Comparison of ENCODE assay signal across 40 cellular contexts in the genomic region with DNA sequence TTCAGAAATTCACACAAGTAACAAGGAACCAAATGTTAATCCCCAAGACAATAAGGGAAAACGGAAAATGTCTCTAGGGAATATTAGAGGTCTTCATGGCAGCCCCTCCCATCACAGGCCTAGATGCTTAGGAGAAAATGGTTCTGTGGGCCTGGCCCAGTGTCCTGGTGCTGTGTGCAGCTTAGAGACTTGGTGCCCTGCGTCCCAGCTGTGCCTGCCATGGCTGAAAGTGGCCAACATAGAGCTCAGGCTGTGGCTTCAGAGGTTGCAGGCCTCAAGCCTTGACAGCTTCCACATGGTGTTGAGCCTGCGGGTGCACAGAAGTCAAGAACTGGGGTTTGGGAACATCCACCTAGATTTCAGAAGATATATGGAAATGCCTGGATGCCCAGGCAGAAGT.
"Had no signal": no experiment of that assay in that cellular context is flagged by ENCODE, and none has a peak within 500 bp of the region (broad histone marks: within the 10 kb centered on the region; RNA-seq: fewer than 3 reads in every experiment).

No MANE protein-coding gene starts in this region.

- H3K36me3 Mint-ChIP-seq: activated naive CD4-positive, alpha-beta T cell treated with anti-CD3 and anti-CD28 coated beads, Interleukin-2, amount 10 ng/mL, durations not matched to agents 7 days and 5 days; activated naive CD4-positive, alpha-beta T cell treated with anti-CD3 and anti-CD28 coated beads, Interleukin-2, amount 50 U/mL, for 24 hours; activated naive CD4-positive, alpha-beta T cell treated with anti-CD3 and anti-CD28 coated beads, Interleukin-2, amount 50 U/mL, for 72 hours; activated naive CD8-positive, alpha-beta T cell; activated naive CD8-positive, alpha-beta T cell treated with anti-CD3 and anti-CD28 coated beads for 36 hours; activated naive CD8-positive, alpha-beta T cell treated with anti-CD3 and anti-CD28 coated beads, Interleukin-2, amount 10 ng/mL, durations not matched to agents 7 days and 5 days; brain had no signal

- H3K4me3 Mint-ChIP-seq: activated naive CD4-positive, alpha-beta T cell treated with anti-CD3 and anti-CD28 coated beads for 36 hours; activated naive CD4-positive, alpha-beta T cell treated with anti-CD3 and anti-CD28 coated beads, Interleukin-2, amount 10 ng/mL, durations not matched to agents 7 days and 5 days; activated naive CD4-positive, alpha-beta T cell treated with anti-CD3 and anti-CD28 coated beads, Interleukin-2, amount 50 U/mL, for 24 hours; activated naive CD8-positive, alpha-beta T cell; activated naive CD8-positive, alpha-beta T cell treated with anti-CD3 and anti-CD28 coated beads for 36 hours; activated naive CD8-positive, alpha-beta T cell treated with anti-CD3 and anti-CD28 coated beads, Interleukin-2, amount 10 ng/mL, durations not matched to agents 7 days and 5 days; activated naive CD8-positive, alpha-beta T cell treated with anti-CD3 and anti-CD28 coated beads, Interleukin-2, amount 50 U/mL, for 24 hours; activated T-cell treated with anti-CD3 and anti-CD28 coated beads, Interleukin-2, amount 50 U/mL, for 24 hours; activated T-cell treated with anti-CD3 and anti-CD28 coated beads, Interleukin-2, amount 50 U/mL, for 4 hours; activated T-cell treated with anti-CD3 and anti-CD28 coated beads, Interleukin-2, amount 50 U/mL, for 72 hours; activated T-helper 1 cell treated with anti-CD3 and anti-CD28 coated beads, Interleukin-12 subunit alpha, Interleukin-12 subunit beta, Interleukin-2, Interleukin-4 antibody, amounts not matched to agents 30 ng/mL and 10 ng/mL and 1 ng/mL, durations not matched to agents 14 hours and 24 hours and 36 hours; activated T-helper 17 cell treated with anti-CD3 and anti-CD28 coated beads, Interleukin-2, amount 50 U/mL, for 72 hours; brain; central memory CD8-positive, alpha-beta T cell had no signal

- H3K27me3 Mint-ChIP-seq: activated naive CD4-positive, alpha-beta T cell treated with anti-CD3 and anti-CD28 coated beads, Interleukin-2, amount 10 ng/mL, durations not matched to agents 7 days and 5 days; activated naive CD4-positive, alpha-beta T cell treated with anti-CD3 and anti-CD28 coated beads, Interleukin-2, amount 50 U/mL, for 24 hours; activated naive CD8-positive, alpha-beta T cell; activated naive CD8-positive, alpha-beta T cell treated with anti-CD3 and anti-CD28 coated beads for 36 hours; activated naive CD8-positive, alpha-beta T cell treated with anti-CD3 and anti-CD28 coated beads, Interleukin-2, amount 10 ng/mL, durations not matched to agents 7 days and 5 days; activated naive CD8-positive, alpha-beta T cell treated with anti-CD3 and anti-CD28 coated beads, Interleukin-2, amount 50 U/mL, for 24 hours; activated T-cell treated with anti-CD3 and anti-CD28 coated beads, Interleukin-2, amount 50 U/mL, for 24 hours; activated T-helper 17 cell treated with anti-CD3 and anti-CD28 coated beads, Interleukin-2, amount 50 U/mL, for 72 hours; brain; central memory CD8-positive, alpha-beta T cell had no signal

- H3K4me1 Mint-ChIP-seq: activated naive CD4-positive, alpha-beta T cell treated with anti-CD3 and anti-CD28 coated beads, Interleukin-2, amount 10 ng/mL, durations not matched to agents 7 days and 5 days; activated naive CD4-positive, alpha-beta T cell treated with anti-CD3 and anti-CD28 coated beads, Interleukin-2, amount 50 U/mL, for 24 hours; activated naive CD8-positive, alpha-beta T cell treated with anti-CD3 and anti-CD28 coated beads for 36 hours; activated naive CD8-positive, alpha-beta T cell treated with anti-CD3 and anti-CD28 coated beads, Interleukin-2, amount 10 ng/mL, durations not matched to agents 7 days and 5 days; activated naive CD8-positive, alpha-beta T cell treated with anti-CD3 and anti-CD28 coated beads, Interleukin-2, amount 50 U/mL, for 24 hours; activated T-helper 17 cell treated with anti-CD3 and anti-CD28 coated beads, Interleukin-2, amount 50 U/mL, for 72 hours; brain; central memory CD8-positive, alpha-beta T cell had no signal

- H3K4me3 ChIP-seq: adrenal gland, ascending aorta, body of pancreas, breast epithelium, cardiac muscle cell had no signal

- H3K9me3 Mint-ChIP-seq: activated naive CD4-positive, alpha-beta T cell treated with anti-CD3 and anti-CD28 coated beads, Interleukin-2, amount 10 ng/mL, durations not matched to agents 7 days and 5 days; activated naive CD8-positive, alpha-beta T cell treated with anti-CD3 and anti-CD28 coated beads, Interleukin-2, amount 10 ng/mL, durations not matched to agents 7 days and 5 days; activated T-cell treated with anti-CD3 and anti-CD28 coated beads, Interleukin-2, amount 50 U/mL, for 24 hours; activated T-helper 1 cell treated with anti-CD3 and anti-CD28 coated beads, Interleukin-12 subunit alpha, Interleukin-12 subunit beta, Interleukin-2, Interleukin-4 antibody, amounts not matched to agents 30 ng/mL and 10 ng/mL and 1 ng/mL, durations not matched to agents 14 hours and 24 hours and 36 hours; brain had no signal

- ATAC-seq: activated naive CD4-positive, alpha-beta T cell treated with anti-CD3 and anti-CD28 coated beads, Interleukin-2, amount 50 U/mL, for 72 hours; activated naive CD8-positive, alpha-beta T cell treated with anti-CD3 and anti-CD28 coated beads, Interleukin-2, amount 50 U/mL, for 24 hours; activated T-cell treated with anti-CD3 and anti-CD28 coated beads, Interleukin-2, amount 50 U/mL, for 4 hours; activated T-cell treated with anti-CD3 and anti-CD28 coated beads, Interleukin-2, amount 50 U/mL, for 72 hours; activated T-helper 17 cell treated with anti-CD3 and anti-CD28 coated beads, Interleukin-2, amount 50 U/mL, for 72 hours; body of pancreas had no signal

- FAIRE-seq: astrocyte had no signal

- H3K27me3 ChIP-seq: adrenal gland, ascending aorta, body of pancreas, brain microvascular endothelial cell, breast epithelium, cardiac muscle cell had no signal

- H3K9me3 ChIP-seq: adrenal gland, ascending aorta, body of pancreas, breast epithelium had no signal

- H3K4me1 ChIP-seq: adrenal gland, ascending aorta, body of pancreas, breast epithelium had no signal

- H3K36me3 ChIP-seq: adrenal gland, ascending aorta, brain microvascular endothelial cell, breast epithelium, cardiac muscle cell had no signal

- H3K27ac ChIP-seq: adrenal gland, ascending aorta, body of pancreas, brain microvascular endothelial cell, breast epithelium, cardiac muscle cell had no signal

- DNase-seq: activated effector memory CD4-positive, alpha-beta T cell treated with anti-CD3 and anti-CD28 coated beads, Interleukin-2, amount 50 U/mL, for 16 hours; activated effector memory CD4-positive, alpha-beta T cell treated with Interleukin-2 at 50 U/mL for 16 hours; activated gamma-delta T cell; activated gamma-delta T cell treated with Interleukin-2 at 50 U/mL for 16 hours; activated naive CD4-positive, alpha-beta T cell; activated naive CD4-positive, alpha-beta T cell treated with anti-CD3 and anti-CD28 coated beads for 36 hours; activated naive CD4-positive, alpha-beta T cell treated with anti-CD3 and anti-CD28 coated beads, Interleukin-2, amount 10 ng/mL, durations not matched to agents 7 days and 5 days; activated naive CD4-positive, alpha-beta T cell treated with anti-CD3 and anti-CD28 coated beads, Interleukin-2, amount 50 U/mL, for 16 hours; activated naive CD4-positive, alpha-beta T cell treated with Interleukin-2 at 50 U/mL for 16 hours; activated naive CD8-positive, alpha-beta T cell treated with anti-CD3 and anti-CD28 coated beads for 36 hours; activated naive CD8-positive, alpha-beta T cell treated with anti-CD3 and anti-CD28 coated beads, Interleukin-2, amount 10 ng/mL, durations not matched to agents 7 days and 5 days; activated naive CD8-positive, alpha-beta T cell treated with anti-CD3 and anti-CD28 coated beads, Interleukin-2, amount 50 U/mL, for 24 hours; activated T-cell treated with anti-CD3 and anti-CD28 coated beads for 4 hours; activated T-cell treated with anti-CD3 and anti-CD28 coated beads, Interleukin-2, amount 50 U/mL, for 1 hour; activated T-cell treated with anti-CD3 and anti-CD28 coated beads, Interleukin-2, amount 50 U/mL, for 24 hours; activated T-cell treated with anti-CD3 and anti-CD28 coated beads, Interleukin-2, amount 50 U/mL, for 4 hours; activated T-cell treated with anti-CD3 and anti-CD28 coated beads, Interleukin-2, amount 50 U/mL, for 48 hours; activated T-cell treated with anti-CD3 and anti-CD28 coated beads, Interleukin-2, amount 50 U/mL, for 72 hours; adrenal gland; amniotic stem cell; amygdala; anterior cingulate cortex; aorta; body of pancreas; brain microvascular endothelial cell; caudate nucleus; central memory CD4-positive, alpha-beta T cell; cerebellar nuclear complex had no signal

- H3K27ac Mint-ChIP-seq: activated naive CD4-positive, alpha-beta T cell treated with anti-CD3 and anti-CD28 coated beads for 36 hours; activated naive CD4-positive, alpha-beta T cell treated with anti-CD3 and anti-CD28 coated beads, Interleukin-2, amount 10 ng/mL, durations not matched to agents 7 days and 5 days; activated naive CD4-positive, alpha-beta T cell treated with anti-CD3 and anti-CD28 coated beads, Interleukin-2, amount 50 U/mL, for 24 hours; activated naive CD4-positive, alpha-beta T cell treated with anti-CD3 and anti-CD28 coated beads, Interleukin-2, amount 50 U/mL, for 72 hours; activated naive CD8-positive, alpha-beta T cell; activated naive CD8-positive, alpha-beta T cell treated with anti-CD3 and anti-CD28 coated beads for 36 hours; activated naive CD8-positive, alpha-beta T cell treated with anti-CD3 and anti-CD28 coated beads, Interleukin-2, amount 10 ng/mL, durations not matched to agents 7 days and 5 days; activated naive CD8-positive, alpha-beta T cell treated with anti-CD3 and anti-CD28 coated beads, Interleukin-2, amount 50 U/mL, for 24 hours; activated T-cell treated with anti-CD3 and anti-CD28 coated beads, Interleukin-2, amount 50 U/mL, for 24 hours; activated T-cell treated with anti-CD3 and anti-CD28 coated beads, Interleukin-2, amount 50 U/mL, for 72 hours; activated T-helper 1 cell treated with anti-CD3 and anti-CD28 coated beads, Interleukin-12 subunit alpha, Interleukin-12 subunit beta, Interleukin-2, Interleukin-4 antibody, amounts not matched to agents 30 ng/mL and 10 ng/mL and 1 ng/mL, durations not matched to agents 14 hours and 24 hours and 36 hours; activated T-helper 17 cell treated with anti-CD3 and anti-CD28 coated beads, Interleukin-2, amount 50 U/mL, for 72 hours; activated T-helper 2 cell treated with anti-CD3 and anti-CD28 coated beads, Interferon-gamma antibody, Interleukin-2, Interleukin-4, amounts not matched to agents 10 μg/mL and 5 μg/mL and 100 μg/mL, durations not matched to agents 14 hours and 24 hours and 36 hours; brain had no signal
